In the genomic region with DNA sequence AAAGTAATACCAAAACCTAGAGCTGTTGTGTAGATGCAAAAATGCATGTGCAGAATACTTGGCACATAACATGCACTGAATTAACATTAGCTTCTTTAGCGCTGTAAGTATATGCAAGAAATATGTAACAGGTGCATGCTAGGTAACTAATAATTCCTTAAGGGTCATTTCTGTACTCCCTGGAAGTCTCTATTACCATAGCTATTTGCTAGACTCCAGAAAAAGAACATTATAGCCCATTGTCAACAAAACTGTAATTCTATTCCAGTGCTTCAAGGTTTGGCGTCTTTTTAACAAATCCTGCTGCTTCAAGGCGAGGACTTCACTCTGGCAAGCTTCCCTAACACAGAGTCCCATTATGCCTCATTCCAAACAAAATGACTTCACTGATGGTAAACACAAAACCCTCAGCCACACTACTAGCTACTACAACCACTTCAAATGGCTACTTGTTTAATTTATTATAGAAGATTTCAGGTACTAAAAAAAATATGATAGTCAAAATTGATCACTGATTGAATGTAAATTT, we compare ENCODE assay signal across 9 cellular contexts. TPM values are rescaled to one million over a fixed set of nuclear protein-coding genes. Genes with fewer than 3 reads are reported as not detected.
DNase-seq lines count a peak whose midpoint lies in the region; ATAC-seq and TF ChIP-seq lines count a peak whose summit lies in the region.
"Had no signal": no experiment of that assay in that cellular context is flagged by ENCODE, and none has a peak within 500 bp of the region (broad histone marks: within the 10 kb centered on the region; RNA-seq: fewer than 3 reads in every experiment).

No MANE protein-coding gene starts in this region.

- H3K27ac Mint-ChIP-seq in CD4-positive, alpha-beta T cell, result peak overlapping the region; percentile 92
- H3K27ac Mint-ChIP-seq in dendritic cell treated with granulocyte-macrophage colony-stimulating factor and Interleukin-4, amounts not matched to agents 40 ng/mL and 50 ng/mL, for 4 days, result peak overlapping the region; percentile 78
- peak overlapping the region; percentile 95 to 100 for H3K27ac Mint-ChIP-seq in natural killer cell treated with Interleukin-12 subunit alpha and Interleukin-12 subunit beta and Interleukin-15 and Interleukin-18, amount 100 ng/mL, for 72 hours

- peaks cover 76% of the 10 kb centered on the region for H3K4me1 Mint-ChIP-seq in CD4-positive, alpha-beta T cell (ENCODE audit: low read depth)
- H3K4me1 Mint-ChIP-seq in dendritic cell treated with granulocyte-macrophage colony-stimulating factor and Interleukin-4, amounts not matched to agents 40 ng/mL and 50 ng/mL, for 4 days (ENCODE audit: low read depth), result peaks cover 42% of the 10 kb centered on the region
- H3K4me1 Mint-ChIP-seq in natural killer cell treated with Interleukin-12 subunit alpha and Interleukin-12 subunit beta and Interleukin-15 and Interleukin-18, amount 100 ng/mL, for 72 hours (ENCODE audit: low read depth in 2 of 2), result peaks cover 41 to 56% of the 10 kb centered on the region in 2 donors

- H3K27me3 ChIP-seq in CD4-positive, alpha-beta T cell (ENCODE audit: control insufficient read depth, insufficient read depth, low read length), result no peaks in the 10 kb centered on the region
- H3K27me3 ChIP-seq: SJSA1 had no signal

- H3K27ac ChIP-seq in CD4-positive, alpha-beta T cell (ENCODE audit: low read depth, low read length), result peak overlapping the region; percentile 87
- H3K27ac ChIP-seq: SJSA1 had no signal

- no peaks in the 10 kb centered on the region for H3K9me3 ChIP-seq in CD4-positive, alpha-beta T cell (ENCODE audit: control insufficient read depth, low read length)
- H3K9me3 ChIP-seq: SJSA1 had no signal

- POLR2A ChIA-PET in CD4-positive, alpha-beta T cell (lab: Charles Lee), result interaction anchor here (0.5 to 3.0 kb wide), 9 partner anchors 10 to 1048 kb away, joined by 3 to 43 read pairs (median 6); a partner anchor contains a TSS

- CTCF ChIA-PET in CD4-positive, alpha-beta T cell (lab: Charles Lee), result interaction anchor here (0.7 to 1.8 kb wide), 6 partner anchors 11 to 55 kb away, joined by 3 to 6 read pairs (median 4); a partner anchor contains a TSS

- H3K27me3 Mint-ChIP-seq in CD4-positive, alpha-beta T cell, result no peaks in the 10 kb centered on the region
- no peaks in the 10 kb centered on the region for H3K27me3 Mint-ChIP-seq in dendritic cell treated with granulocyte-macrophage colony-stimulating factor and Interleukin-4, amounts not matched to agents 40 ng/mL and 50 ng/mL, for 4 days
- H3K27me3 Mint-ChIP-seq in natural killer cell treated with Interleukin-12 subunit alpha and Interleukin-12 subunit beta and Interleukin-15 and Interleukin-18, amount 100 ng/mL, for 72 hours, result no peaks in the 10 kb centered on the region

- no peak for TF ChIP-seq CTCF in CD4-positive, alpha-beta T cell (IDR thresholded peaks at IDR 0.05)

- intact Hi-C loops in CD4-positive, alpha-beta T cell (cut with DNase I, micrococcal nuclease), result loop anchor here in 1 of 2 experiments (10.0 kb wide), 1 partner anchor 212 kb away; a partner anchor contains a TSS
- intact Hi-C loops in dendritic cell treated with granulocyte-macrophage colony-stimulating factor and Interleukin-4, amounts not matched to agents 40 ng/mL and 50 ng/mL, for 4 days (cut with micrococcal nuclease), result no loop called here

- ATAC-seq in CD4-positive, alpha-beta T cell (ENCODE audit: poor library complexity), result no peak
- ATAC-seq in natural killer cell treated with Interleukin-12 subunit alpha and Interleukin-12 subunit beta and Interleukin-15 and Interleukin-18, amount 100 ng/mL, for 72 hours, result no peak
- ATAC-seq in HG03280 (IDR thresholded peaks at IDR 0.05; ENCODE audit: unreplicated experiment) (no peak), HG03097 (IDR thresholded peaks at IDR 0.05; ENCODE audit: low FRiP score, unreplicated experiment) (no peak)

- peak overlapping the region; percentile 88 for H3K4me3 Mint-ChIP-seq in CD4-positive, alpha-beta T cell
- H3K4me3 Mint-ChIP-seq in dendritic cell treated with granulocyte-macrophage colony-stimulating factor and Interleukin-4, amounts not matched to agents 40 ng/mL and 50 ng/mL, for 4 days, result peak overlapping the region; percentile 20
- H3K4me3 Mint-ChIP-seq in natural killer cell treated with Interleukin-12 subunit alpha and Interleukin-12 subunit beta and Interleukin-15 and Interleukin-18, amount 100 ng/mL, for 72 hours, result peak overlapping the region; percentile 90

- H3K9me3 Mint-ChIP-seq in CD4-positive, alpha-beta T cell, result no peaks in the 10 kb centered on the region
- H3K9me3 Mint-ChIP-seq in dendritic cell treated with granulocyte-macrophage colony-stimulating factor and Interleukin-4, amounts not matched to agents 40 ng/mL and 50 ng/mL, for 4 days, result no peaks in the 10 kb centered on the region
- no peaks in the 10 kb centered on the region for H3K9me3 Mint-ChIP-seq in natural killer cell treated with Interleukin-12 subunit alpha and Interleukin-12 subunit beta and Interleukin-15 and Interleukin-18, amount 100 ng/mL, for 72 hours

- no peak for DNase-seq in CD4-positive, alpha-beta T cell
- peak; percentile 67 for DNase-seq in NCI-H2029 treated with DMSO at 0.1 percent for 48 hours (lab: John Stamatoyannopoulos, UW)
- DNase-seq in natural killer cell treated with Interleukin-12 subunit alpha and Interleukin-12 subunit beta and Interleukin-15 and Interleukin-18, amount 100 ng/mL, for 72 hours (ENCODE audit: low spot score), result no peak
- DNase-seq in NCI-H2081 treated with DMSO at 0.1 percent for 48 hours (lab: John Stamatoyannopoulos, UW), result no peak
- DNase-seq in stimulated activated CD8-positive, alpha-beta memory T cell treated with anti-CD3 and anti-CD28 coated beads, Interleukin-4, amount 100 ng/mL, for 48 hours, result no peak

- H3K36me3 Mint-ChIP-seq in CD4-positive, alpha-beta T cell (ENCODE audit: low read depth), result peaks cover 14% of the 10 kb centered on the region
- peaks cover 7% of the 10 kb centered on the region for H3K36me3 Mint-ChIP-seq in dendritic cell treated with granulocyte-macrophage colony-stimulating factor and Interleukin-4, amounts not matched to agents 40 ng/mL and 50 ng/mL, for 4 days (ENCODE audit: low read depth)
- peaks cover 8% of the 10 kb centered on the region for H3K36me3 Mint-ChIP-seq in natural killer cell treated with Interleukin-12 subunit alpha and Interleukin-12 subunit beta and Interleukin-15 and Interleukin-18, amount 100 ng/mL, for 72 hours

RNA-seq across cellular contexts. Expression of a gene that starts 32.7 kb away (rescaled TPM):
- 100 to 1,000 TPM; 354 to 358 TPM for total RNA-seq in CD4-positive, alpha-beta T cell
- total RNA-seq in natural killer cell treated with Interleukin-12 subunit alpha and Interleukin-12 subunit beta and Interleukin-15 and Interleukin-18, amount 100 ng/mL, for 72 hours, result 10 to 100 TPM; 61.8 to 86.1 TPM

Comparison
In these comparisons a context has a peak if more than half of its experiments do, and no peak if none do; other contexts are left out.
1. H3K4me3 Mint-ChIP-seq: peak in every context shown above with its lines; median percentile 90 in natural killer cell treated with Interleukin-12 subunit alpha and Interleukin-12 subunit beta and Interleukin-15 and Interleukin-18, amount 100 ng/mL, for 72 hours; 88 in CD4-positive, alpha-beta T cell; 20 in dendritic cell treated with granulocyte-macrophage colony-stimulating factor and Interleukin-4, amounts not matched to agents 40 ng/mL and 50 ng/mL, for 4 days.
2. RNA of a gene that starts 32.7 kb away (total RNA-seq): 354 to 358 TPM in CD4-positive, alpha-beta T cell; 61.8 to 86.1 TPM in natural killer cell treated with Interleukin-12 subunit alpha and Interleukin-12 subunit beta and Interleukin-15 and Interleukin-18, amount 100 ng/mL, for 72 hours; every median in the first group is over 4 times any median in the second.
3. Peak in every context shown above with its lines, with median percentiles within 50 percentile points of each other: H3K27ac Mint-ChIP-seq.